In the genomic region with DNA sequence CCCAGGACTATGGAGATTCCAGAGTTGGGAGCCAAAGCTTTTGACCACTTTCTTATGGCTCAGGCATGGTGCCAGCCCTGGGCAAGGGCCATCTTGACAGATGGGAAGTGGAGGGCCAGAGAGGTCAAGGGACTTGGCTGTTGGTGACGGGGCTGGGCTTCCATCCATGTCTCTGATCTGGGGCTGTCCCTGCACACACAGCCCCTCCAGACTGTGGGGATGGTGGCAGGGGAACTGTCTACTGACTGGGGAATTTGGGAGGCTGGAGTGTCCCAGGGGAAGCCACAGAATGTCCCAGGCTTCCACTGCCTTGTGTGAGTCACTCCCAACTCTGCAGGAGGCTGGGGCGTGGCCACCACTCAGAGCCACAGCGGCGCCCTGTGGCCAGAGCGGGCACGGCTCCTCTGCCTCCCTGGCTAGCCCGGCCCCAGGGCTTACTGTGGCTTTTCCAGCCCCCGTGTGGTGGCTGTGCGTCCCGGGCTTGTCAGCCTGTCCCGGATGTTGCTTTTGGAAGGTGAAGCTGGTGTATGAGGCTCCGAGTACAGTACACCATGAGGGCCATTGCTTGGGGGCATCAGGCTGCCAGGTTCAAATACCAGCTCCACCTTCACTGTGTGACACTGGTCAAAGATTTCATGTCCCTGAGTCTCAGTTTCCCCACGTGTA, we compare ENCODE assay signal across 8 cellular contexts. TPM values are rescaled to one million over a fixed set of nuclear protein-coding genes. Genes with fewer than 3 reads are reported as not detected.
DNase-seq lines count a peak whose midpoint lies in the region; ATAC-seq and TF ChIP-seq lines count a peak whose summit lies in the region.

No MANE protein-coding gene starts in this region.

- intact Hi-C loops in activated T-helper 2 cell treated with anti-CD3 and anti-CD28 coated beads, Interferon-gamma antibody, Interleukin-2, Interleukin-4, amounts not matched to agents 10 μg/mL and 5 μg/mL and 100 μg/mL, durations not matched to agents 14 hours and 24 hours and 36 hours (cut with micrococcal nuclease) = no loop called here

- H3K27me3 ChIP-seq in neural progenitor cell = no peaks in the 10 kb centered on the region

- no peak overlapping the region for H3K4me2 ChIP-seq in neural progenitor cell

- H3K9me3 Mint-ChIP-seq in activated T-helper 2 cell treated with anti-CD3 and anti-CD28 coated beads, Interferon-gamma antibody, Interleukin-2, Interleukin-4, amounts not matched to agents 10 μg/mL and 5 μg/mL and 100 μg/mL, durations not matched to agents 14 hours and 24 hours and 36 hours = no peaks in the 10 kb centered on the region
- H3K9me3 Mint-ChIP-seq in neural progenitor cell = no peaks in the 10 kb centered on the region
- H3K9me3 Mint-ChIP-seq in stimulated activated naive CD8-positive, alpha-beta T cell treated with anti-CD3 and anti-CD28 coated beads, Interleukin-15, Interleukin-2, amounts not matched to agents 100 ng/mL and 50 ng/mL, for 24 hours = no peaks in the 10 kb centered on the region

- H3K79me2 ChIP-seq in neural progenitor cell (ENCODE audit: low read depth) = no peaks in the 10 kb centered on the region

- H3K27ac ChIP-seq in neural progenitor cell = no peak overlapping the region

- H2AFZ ChIP-seq in neural progenitor cell (replicated peaks) = no peak overlapping the region

- no peaks in the 10 kb centered on the region for H3K27me3 Mint-ChIP-seq in activated T-helper 2 cell treated with anti-CD3 and anti-CD28 coated beads, Interferon-gamma antibody, Interleukin-2, Interleukin-4, amounts not matched to agents 10 μg/mL and 5 μg/mL and 100 μg/mL, durations not matched to agents 14 hours and 24 hours and 36 hours (ENCODE audit: low read depth)
- H3K27me3 Mint-ChIP-seq in neural progenitor cell (ENCODE audit: insufficient read depth, low read depth) = peaks cover 2% of the 10 kb centered on the region
- no peaks in the 10 kb centered on the region for H3K27me3 Mint-ChIP-seq in stimulated activated naive CD8-positive, alpha-beta T cell treated with anti-CD3 and anti-CD28 coated beads, Interleukin-15, Interleukin-2, amounts not matched to agents 100 ng/mL and 50 ng/mL, for 24 hours

- peaks cover 7% of the 10 kb centered on the region for H3K4me1 Mint-ChIP-seq in activated T-helper 2 cell treated with anti-CD3 and anti-CD28 coated beads, Interferon-gamma antibody, Interleukin-2, Interleukin-4, amounts not matched to agents 10 μg/mL and 5 μg/mL and 100 μg/mL, durations not matched to agents 14 hours and 24 hours and 36 hours (ENCODE audit: low read depth)
- H3K4me1 Mint-ChIP-seq in neural progenitor cell = peaks cover 12% of the 10 kb centered on the region
- peaks cover 9% of the 10 kb centered on the region for H3K4me1 Mint-ChIP-seq in stimulated activated naive CD8-positive, alpha-beta T cell treated with anti-CD3 and anti-CD28 coated beads, Interleukin-15, Interleukin-2, amounts not matched to agents 100 ng/mL and 50 ng/mL, for 24 hours (ENCODE audit: low read depth)

- peak overlapping the region; percentile 69 for H3K27ac Mint-ChIP-seq in activated T-helper 2 cell treated with anti-CD3 and anti-CD28 coated beads, Interferon-gamma antibody, Interleukin-2, Interleukin-4, amounts not matched to agents 10 μg/mL and 5 μg/mL and 100 μg/mL, durations not matched to agents 14 hours and 24 hours and 36 hours
- H3K27ac Mint-ChIP-seq in neural progenitor cell = no peak overlapping the region
- H3K27ac Mint-ChIP-seq in stimulated activated naive CD8-positive, alpha-beta T cell treated with anti-CD3 and anti-CD28 coated beads, Interleukin-15, Interleukin-2, amounts not matched to agents 100 ng/mL and 50 ng/mL, for 24 hours = peak overlapping the region; percentile 40

- H3K4me3 Mint-ChIP-seq in activated T-helper 2 cell treated with anti-CD3 and anti-CD28 coated beads, Interferon-gamma antibody, Interleukin-2, Interleukin-4, amounts not matched to agents 10 μg/mL and 5 μg/mL and 100 μg/mL, durations not matched to agents 14 hours and 24 hours and 36 hours (ENCODE audit: low read depth) = no peak overlapping the region
- peak overlapping the region; percentile 50 for H3K4me3 Mint-ChIP-seq in neural progenitor cell
- no peak overlapping the region for H3K4me3 Mint-ChIP-seq in stimulated activated naive CD8-positive, alpha-beta T cell treated with anti-CD3 and anti-CD28 coated beads, Interleukin-15, Interleukin-2, amounts not matched to agents 100 ng/mL and 50 ng/mL, for 24 hours

- peaks cover 19% of the 10 kb centered on the region for H3K36me3 Mint-ChIP-seq in activated T-helper 2 cell treated with anti-CD3 and anti-CD28 coated beads, Interferon-gamma antibody, Interleukin-2, Interleukin-4, amounts not matched to agents 10 μg/mL and 5 μg/mL and 100 μg/mL, durations not matched to agents 14 hours and 24 hours and 36 hours (ENCODE audit: low read depth)
- peaks cover 7% of the 10 kb centered on the region for H3K36me3 Mint-ChIP-seq in neural progenitor cell
- H3K36me3 Mint-ChIP-seq in stimulated activated naive CD8-positive, alpha-beta T cell treated with anti-CD3 and anti-CD28 coated beads, Interleukin-15, Interleukin-2, amounts not matched to agents 100 ng/mL and 50 ng/mL, for 24 hours (ENCODE audit: low read depth) = peaks cover 3% of the 10 kb centered on the region

- H4K20me1 ChIP-seq in neural progenitor cell (ENCODE audit: low read depth) = peaks cover 8% of the 10 kb centered on the region

- DNase-seq in Ammon's horn (ENCODE audit: low spot score) (peak; percentile 91), HS-5 (ENCODE audit: low read depth) (peak; percentile 82), RPMI7951 (ENCODE audit: low read depth) (peak; percentile 96), fibroblast of villous mesenchyme (ENCODE audit: low read depth) (peak; percentile 87), neural progenitor cell (ENCODE audit: low spot score) (peak; percentile 96)
- DNase-seq in activated T-helper 2 cell treated with anti-CD3 and anti-CD28 coated beads, Interferon-gamma antibody, Interleukin-2, Interleukin-4, amounts not matched to agents 10 μg/mL and 5 μg/mL and 100 μg/mL, durations not matched to agents 14 hours and 24 hours and 36 hours (ENCODE audit: low spot score) = peak; percentile 78

- H3K36me3 ChIP-seq in neural progenitor cell = no peaks in the 10 kb centered on the region

- no peak overlapping the region for H3K9ac ChIP-seq in neural progenitor cell

- no peaks in the 10 kb centered on the region for H3K9me3 ChIP-seq in neural progenitor cell (ENCODE audit: low read depth)

- peak; percentile 99 for TF ChIP-seq CTCF in fibroblast of villous mesenchyme (IDR thresholded peaks at IDR 0.05; ENCODE audit: insufficient read depth, low read depth, low read length)
- peak; percentile 88 for TF ChIP-seq CTCF in neural progenitor cell (IDR thresholded peaks at IDR 0.05)

- H3K4me3 ChIP-seq in fibroblast of villous mesenchyme (ENCODE audit: low read depth, low read length) (no peak overlapping the region), neural progenitor cell (no peak overlapping the region)

- H3K4me1 ChIP-seq in neural progenitor cell = no peaks in the 10 kb centered on the region

- peak; percentile 76 for ATAC-seq in GM18909 (IDR thresholded peaks at IDR 0.05; ENCODE audit: poor library complexity, unreplicated experiment)

- H3F3A ChIP-seq in neural progenitor cell (ENCODE audit: low read depth) = no peaks in the 10 kb centered on the region

RNA-seq across cellular contexts. Expression of gene C22orf23, which starts 19.6 kb away (rescaled TPM):
- 0.12 and 0.29 TPM in 2 replicates for total RNA-seq in RPMI7951 (2014; rRNA removed; shearing (Covaris generic))
- total RNA-seq in activated T-helper 2 cell treated with anti-CD3 and anti-CD28 coated beads, Interferon-gamma antibody, Interleukin-2, Interleukin-4, amounts not matched to agents 10 μg/mL and 5 μg/mL and 100 μg/mL, durations not matched to agents 14 hours and 24 hours and 36 hours = not detected in 2 replicates
- total RNA-seq in fibroblast of villous mesenchyme (0.32 TPM in 1 of 2 replicates, not detected in the other), neural progenitor cell (ENCODE audit: low replicate concordance) (0.26 and 0.46 TPM in 2 replicates)

RNA-seq across cellular contexts. Expression of gene POLR2F, which starts 19.7 kb away (rescaled TPM):
- total RNA-seq in RPMI7951 (2014; rRNA removed; shearing (Covaris generic)) = 107 and 123 TPM in 2 replicates
- total RNA-seq in activated T-helper 2 cell treated with anti-CD3 and anti-CD28 coated beads, Interferon-gamma antibody, Interleukin-2, Interleukin-4, amounts not matched to agents 10 μg/mL and 5 μg/mL and 100 μg/mL, durations not matched to agents 14 hours and 24 hours and 36 hours = 92.6 and 96.5 TPM in 2 replicates
- total RNA-seq in fibroblast of villous mesenchyme (28.9 and 34.5 TPM in 2 replicates), neural progenitor cell (ENCODE audit: low replicate concordance) (75.5 and 76.1 TPM in 2 replicates)

RNA-seq across cellular contexts. Expression of gene MICALL1, which starts 27.7 kb away (rescaled TPM):
- total RNA-seq in RPMI7951 (2014; rRNA removed; shearing (Covaris generic)) = 8.4 and 12.8 TPM in 2 replicates
- 22.7 and 29.1 TPM in 2 replicates for total RNA-seq in activated T-helper 2 cell treated with anti-CD3 and anti-CD28 coated beads, Interferon-gamma antibody, Interleukin-2, Interleukin-4, amounts not matched to agents 10 μg/mL and 5 μg/mL and 100 μg/mL, durations not matched to agents 14 hours and 24 hours and 36 hours
- total RNA-seq in fibroblast of villous mesenchyme (39.3 and 47.9 TPM in 2 replicates), neural progenitor cell (ENCODE audit: low replicate concordance) (5.0 and 14.3 TPM in 2 replicates)

RNA-seq across cellular contexts. Expression of gene SOX10, which starts 50.5 kb away (rescaled TPM):
- 3.0 and 3.2 TPM in 2 replicates for total RNA-seq in RPMI7951 (2014; rRNA removed; shearing (Covaris generic))
- total RNA-seq in activated T-helper 2 cell treated with anti-CD3 and anti-CD28 coated beads, Interferon-gamma antibody, Interleukin-2, Interleukin-4, amounts not matched to agents 10 μg/mL and 5 μg/mL and 100 μg/mL, durations not matched to agents 14 hours and 24 hours and 36 hours = not detected in 2 replicates
- total RNA-seq in fibroblast of villous mesenchyme = not detected in 2 replicates
- total RNA-seq in neural progenitor cell (ENCODE audit: low replicate concordance) = 0.99 and 4.5 TPM in 2 replicates
